Comparison of ENCODE assay signal across 8 cellular contexts in the genomic region with DNA sequence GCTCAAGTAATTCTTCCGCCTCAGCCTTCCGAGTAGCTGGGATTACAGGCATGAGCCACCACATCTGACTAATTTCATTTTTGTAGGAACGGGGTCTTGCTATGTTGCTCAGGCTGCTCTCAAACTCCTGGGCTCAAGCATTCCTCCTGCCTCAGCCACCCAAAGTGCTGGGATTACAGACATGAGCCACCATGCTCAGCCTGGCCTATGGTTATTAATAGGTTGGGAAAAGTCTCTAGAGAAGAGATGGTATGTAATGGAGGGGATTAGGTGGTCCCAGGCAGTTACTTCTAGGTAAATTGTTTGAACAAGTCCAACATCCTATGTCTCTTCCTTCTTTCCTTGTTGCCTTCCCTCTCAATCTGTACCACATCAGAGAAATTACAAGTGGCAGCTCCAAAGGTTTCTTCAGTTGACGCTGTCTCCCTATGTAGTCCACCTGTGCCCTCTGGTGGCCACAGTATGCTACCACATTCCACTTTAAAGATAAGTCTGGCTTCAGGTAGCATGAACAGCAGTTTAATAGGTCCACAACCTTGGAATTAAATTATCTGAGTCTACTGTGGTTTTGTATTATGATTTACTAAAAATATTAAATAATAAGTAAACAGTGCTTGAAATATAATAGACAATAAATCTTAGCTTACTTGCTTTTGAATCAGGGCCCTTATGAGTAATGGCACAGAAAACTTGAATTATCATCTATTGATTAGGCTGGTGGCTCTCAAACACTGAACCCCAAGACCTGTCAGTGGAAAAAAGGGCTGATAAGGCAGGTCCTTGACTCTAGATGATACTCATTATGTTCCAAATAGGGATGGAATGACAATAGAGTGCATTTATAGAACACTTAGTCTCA. TPM values are rescaled to one million over a fixed set of nuclear protein-coding genes. Genes with fewer than 3 reads are reported as not detected.
A peak's percentile ranks its signal among the peaks of the same experiment; 100 is the strongest.
DNase-seq lines count a peak whose midpoint lies in the region; ATAC-seq and TF ChIP-seq lines count a peak whose summit lies in the region.

No MANE protein-coding gene starts in this region.

- TF ChIP-seq CTCF in CD4-positive, alpha-beta T cell (IDR thresholded peaks at IDR 0.05), result peak; percentile 97
- peak; percentile 76 to 99 (median 96) for TF ChIP-seq CTCF in Peyer's patch (IDR thresholded peaks at IDR 0.05)
- peak; percentile 84 to 92 for TF ChIP-seq CTCF in fibroblast of lung (conservative IDR thresholded peaks at IDR 0.05 in 1 of 2, IDR thresholded peaks at IDR 0.05 in 1 of 2; ENCODE audit: low read depth in 1 of 2, low read length in 2 of 2)
- TF ChIP-seq CTCF in neural crest cell (conservative IDR thresholded peaks at IDR 0.05), result peak; percentile 97
- TF ChIP-seq CTCF in testis (IDR thresholded peaks at IDR 0.05), result peak; percentile 88 to 94 (median 91)

- H3K4me1 ChIP-seq in Karpas-422 (ENCODE audit: low read length) (peaks cover 5% of the 10 kb centered on the region; the same call in 1 of the 2 replicates), Peyer's patch (peaks cover 0 to 4% (median 0%) of the 10 kb centered on the region in 4 donors), fibroblast of lung (ENCODE audit: control insufficient read depth, extremely low read depth, insufficient read depth, low read length) (no peaks in the 10 kb centered on the region), testis (no peaks in the 10 kb centered on the region)

- H3K36me3 Mint-ChIP-seq in CD4-positive, alpha-beta T cell (ENCODE audit: low read depth), result peaks cover 10% of the 10 kb centered on the region
- peaks cover 5% of the 10 kb centered on the region for H3K36me3 Mint-ChIP-seq in activated T-cell treated with anti-CD3 and anti-CD28 coated beads, Interleukin-2, amount 50 U/mL, for 4 hours (ENCODE audit: insufficient read depth)
- peaks cover 3% of the 10 kb centered on the region for H3K36me3 Mint-ChIP-seq in neural crest cell (ENCODE audit: low read depth)

- H3K27me3 Mint-ChIP-seq in CD4-positive, alpha-beta T cell, result no peaks in the 10 kb centered on the region
- no peaks in the 10 kb centered on the region for H3K27me3 Mint-ChIP-seq in activated T-cell treated with anti-CD3 and anti-CD28 coated beads, Interleukin-2, amount 50 U/mL, for 4 hours (ENCODE audit: low read depth)
- H3K27me3 Mint-ChIP-seq in neural crest cell (ENCODE audit: low read depth), result no peaks in the 10 kb centered on the region

- intact Hi-C loops in CD4-positive, alpha-beta T cell (cut with DNase I, micrococcal nuclease), result loop anchor here (1.0 to 10.0 kb wide), 5 partner anchors 138 to 1606 kb away; partner anchors contain the start of genes FBXO38 (in 1 of the 2) and TCOF1 (in 1 of the 2)
- intact Hi-C loops in testis (cut with DNase I; ENCODE audit: low total_unique reads), result loop anchor here (10.0 kb wide), 2 partner anchors 156 to 356 kb away; no protein-coding TSS in a partner anchor

- H4K20me1 ChIP-seq in Karpas-422 (ENCODE audit: insufficient read depth, low read depth, low read length), result no peaks in the 10 kb centered on the region
- no peaks in the 10 kb centered on the region for H4K20me1 ChIP-seq in fibroblast of lung (ENCODE audit: control insufficient read depth, extremely low read depth, insufficient read depth, low read length)

- no peaks in the 10 kb centered on the region for H3K27me3 ChIP-seq in CD4-positive, alpha-beta T cell (ENCODE audit: control insufficient read depth, insufficient read depth, low read length)
- H3K27me3 ChIP-seq in Karpas-422 (ENCODE audit: low read length) (no peaks in the 10 kb centered on the region), Peyer's patch (no peaks in the 10 kb centered on the region), fibroblast of lung (ENCODE audit: control insufficient read depth, insufficient read depth, low read length) (no peaks in the 10 kb centered on the region), testis (no peaks in the 10 kb centered on the region)

- no peaks in the 10 kb centered on the region for H3K9me2 ChIP-seq in Karpas-422 (replicated peaks; ENCODE audit: insufficient read depth, low read length)

- no peaks in the 10 kb centered on the region for H3K4me1 Mint-ChIP-seq in CD4-positive, alpha-beta T cell (ENCODE audit: low read depth)
- H3K4me1 Mint-ChIP-seq in activated T-cell treated with anti-CD3 and anti-CD28 coated beads, Interleukin-2, amount 50 U/mL, for 4 hours (ENCODE audit: low read depth), result no peaks in the 10 kb centered on the region
- peaks cover 17% of the 10 kb centered on the region for H3K4me1 Mint-ChIP-seq in neural crest cell

- TF ChIP-seq POLR2A in Peyer's patch (IDR thresholded peaks at IDR 0.05) (no peak), testis (IDR thresholded peaks at IDR 0.05) (no peak)

- H3K9me3 ChIP-seq in CD4-positive, alpha-beta T cell (ENCODE audit: control insufficient read depth, low read length), result no peaks in the 10 kb centered on the region
- H3K9me3 ChIP-seq in Karpas-422 (ENCODE audit: low read length) (no peaks in the 10 kb centered on the region), Peyer's patch (no peaks in the 10 kb centered on the region), fibroblast of lung (ENCODE audit: control insufficient read depth, insufficient read depth, low read depth, low read length) (no peaks in the 10 kb centered on the region), testis (no peaks in the 10 kb centered on the region)

- H3K27ac Mint-ChIP-seq in CD4-positive, alpha-beta T cell, result no peak overlapping the region
- H3K27ac Mint-ChIP-seq in neural crest cell (ENCODE audit: unreplicated experiment), result no peak overlapping the region

- peak; percentile 46 to 65 (median 52) for DNase-seq in CD4-positive, alpha-beta T cell
- DNase-seq in Karpas-422, result peak; percentile 88
- peak; percentile 70 to 92 (median 78) for DNase-seq in Peyer's patch
- peak; percentile 69 for DNase-seq in activated T-cell treated with anti-CD3 and anti-CD28 coated beads, Interleukin-2, amount 50 U/mL, for 4 hours
- peak; percentile 61 to 77 for DNase-seq in fibroblast of lung (ENCODE audit: low read depth in 2 of 2)
- DNase-seq in neural crest cell (ENCODE audit: low read depth, low spot score), result peak; percentile 68
- peak; percentile 86 for DNase-seq in testis

- H3K4me3 Mint-ChIP-seq in CD4-positive, alpha-beta T cell, result no peak overlapping the region
- no peak overlapping the region for H3K4me3 Mint-ChIP-seq in activated T-cell treated with anti-CD3 and anti-CD28 coated beads, Interleukin-2, amount 50 U/mL, for 4 hours
- H3K4me3 Mint-ChIP-seq in neural crest cell, result no peak overlapping the region

- ATAC-seq in CD4-positive, alpha-beta T cell (ENCODE audit: poor library complexity), result peak; percentile 94
- peak; percentile 74 for ATAC-seq in GM19468 (IDR thresholded peaks at IDR 0.05; ENCODE audit: extremely low read depth, unreplicated experiment)
- peak; percentile 75 to 94 for ATAC-seq in activated T-cell treated with anti-CD3 and anti-CD28 coated beads, Interleukin-2, amount 50 U/mL, for 4 hours

- H3K36me3 ChIP-seq in Karpas-422 (ENCODE audit: insufficient read depth, low read length) (no peaks in the 10 kb centered on the region), Peyer's patch (peaks cover 0 to 4% (median 0%) of the 10 kb centered on the region in 3 donors), fibroblast of lung (ENCODE audit: control insufficient read depth, insufficient read depth, low read length) (no peaks in the 10 kb centered on the region), testis (ENCODE audit: low read depth, missing control alignments) (no peaks in the 10 kb centered on the region)

- no peak overlapping the region for H3K27ac ChIP-seq in CD4-positive, alpha-beta T cell (ENCODE audit: low read depth, low read length)
- H3K27ac ChIP-seq in Karpas-422 (ENCODE audit: low read length) (no peak overlapping the region), Peyer's patch (no peak overlapping the region), fibroblast of lung (ENCODE audit: insufficient read depth, low read length) (no peak overlapping the region), testis (no peak overlapping the region)

- H3K9ac ChIP-seq in Karpas-422 (ENCODE audit: low read length), result no peak overlapping the region
- H3K9ac ChIP-seq in fibroblast of lung (ENCODE audit: insufficient read depth, low read length), result no peak overlapping the region

- POLR2A ChIA-PET in CD4-positive, alpha-beta T cell (lab: Charles Lee), result interaction anchor here (1.2 kb wide), 1 partner anchor 156 kb away, joined by 3 read pairs; no protein-coding TSS in a partner anchor

- CTCF ChIA-PET in CD4-positive, alpha-beta T cell (lab: Charles Lee), result interaction anchor here (0.6 to 2.6 kb wide), 21 partner anchors 9 to 459 kb away, joined by 3 to 26 read pairs (median 5); partner anchors contain the start of genes HMGXB3, RPS14, SLC26A2 and TIGD6

- H3K4me3 ChIP-seq in Karpas-422 (ENCODE audit: low read length) (no peak overlapping the region), Peyer's patch (no peak overlapping the region), fibroblast of lung (replicated peaks in 1 of 4; ENCODE audit: control extremely low read depth in 1 of 4, insufficient read depth in 1 of 4, low read depth in 3 of 4, low read length in 4 of 4) (no peak overlapping the region), testis (no peak overlapping the region)

- no peaks in the 10 kb centered on the region for H3K9me3 Mint-ChIP-seq in CD4-positive, alpha-beta T cell
- H3K9me3 Mint-ChIP-seq in activated T-cell treated with anti-CD3 and anti-CD28 coated beads, Interleukin-2, amount 50 U/mL, for 4 hours, result no peaks in the 10 kb centered on the region
- H3K9me3 Mint-ChIP-seq in neural crest cell, result no peaks in the 10 kb centered on the region

- 76 to 78% methylated on average over 4 of the region's 4 CpGs for WGBS in testis, 2 donors

- H3K4me2 ChIP-seq in Karpas-422 (ENCODE audit: low read depth, low read length, poor library complexity, severe bottlenecking) (no peak overlapping the region), fibroblast of lung (ENCODE audit: extremely low read depth, insufficient read depth, low read length) (no peak overlapping the region)

- no peaks in the 10 kb centered on the region for H3K79me2 ChIP-seq in Karpas-422 (ENCODE audit: low read length)
- H3K79me2 ChIP-seq in fibroblast of lung (ENCODE audit: control insufficient read depth, insufficient read depth, low read length), result no peaks in the 10 kb centered on the region

- H2AFZ ChIP-seq in Karpas-422 (ENCODE audit: low read length) (no peak overlapping the region), fibroblast of lung (ENCODE audit: low read length) (no peak overlapping the region)

RNA-seq across cellular contexts. Expression of gene TIGD6, which starts 9.7 kb away (rescaled TPM):
- 1 to 10 TPM; 1.0 to 1.4 TPM for total RNA-seq in CD4-positive, alpha-beta T cell
- total RNA-seq in Karpas-422 (2014; rRNA removed; shearing (Covaris generic); ENCODE audit: low replicate concordance), result 3.9 and 4.3 TPM in 2 replicates
- 1 to 10 TPM; 1.2 to 4.5 (median 2.7) TPM for total RNA-seq in Peyer's patch
- 1 to 10 TPM; 1.9 to 2.4 (median 2.1) TPM for total RNA-seq in activated T-cell treated with anti-CD3 and anti-CD28 coated beads, Interleukin-2, amount 50 U/mL, for 4 hours
- 8.7 and 10.4 TPM in 2 replicates for total RNA-seq in fibroblast of lung
- 5.7 and 6.9 TPM in 2 replicates for polyA plus RNA-seq in fibroblast of lung
- polyA plus RNA-seq in fibroblast of lung (2012), result 6.1 and 6.2 TPM in 2 replicates
- polyA minus RNA-seq in fibroblast of lung (ENCODE audit: low replicate concordance), result 2.7 and 4.8 TPM in 2 replicates
- 5.1 and 5.9 TPM in 2 replicates for total RNA-seq in neural crest cell
- total RNA-seq in testis, result 1 to 10 TPM; 7.8 to 9.7 TPM
- 11.2 TPM for polyA plus RNA-seq in testis (ENCODE audit: insufficient read depth, low read depth, low replicate concordance)

RNA-seq across cellular contexts. Expression of gene HMGXB3, which starts 9.8 kb away (rescaled TPM):
- total RNA-seq in CD4-positive, alpha-beta T cell, result 10 to 100 TPM; 27.4 to 29.3 TPM
- 25.0 and 36.7 TPM in 2 replicates for total RNA-seq in Karpas-422 (2014; rRNA removed; shearing (Covaris generic); ENCODE audit: low replicate concordance)
- total RNA-seq in Peyer's patch (10 to 100 TPM; 24.3 to 45.0 (median 41.4) TPM), fibroblast of lung (25.9 and 29.9 TPM in 2 replicates), neural crest cell (40.4 and 44.4 TPM in 2 replicates), testis (10 to 100 TPM; 63.6 to 72.5 TPM)
- 10 to 100 TPM; 46.2 to 49.2 (median 46.4) TPM for total RNA-seq in activated T-cell treated with anti-CD3 and anti-CD28 coated beads, Interleukin-2, amount 50 U/mL, for 4 hours
- polyA plus RNA-seq in fibroblast of lung (31.5 and 35.3 TPM in 2 replicates), testis (ENCODE audit: insufficient read depth, low read depth, low replicate concordance) (33.5 TPM)
- 20.1 and 20.6 TPM in 2 replicates for polyA plus RNA-seq in fibroblast of lung (2012)
- polyA minus RNA-seq in fibroblast of lung (ENCODE audit: low replicate concordance), result 56.7 and 74.4 TPM in 2 replicates

RNA-seq across cellular contexts. Expression of gene SLC26A2, which starts 30.2 kb away (rescaled TPM):
- 1 to 10 TPM; 2.8 to 4.2 TPM for total RNA-seq in CD4-positive, alpha-beta T cell
- 3.9 and 5.4 TPM in 2 replicates for total RNA-seq in Karpas-422 (2014; rRNA removed; shearing (Covaris generic); ENCODE audit: low replicate concordance)
- total RNA-seq in Peyer's patch, result 10 to 100 TPM in 3 of 4 donors, 1 to 10 TPM in 1; 7.4 to 87.4 (median 52.1) TPM
- 1 to 10 TPM; 7.9 to 8.8 (median 8.0) TPM for total RNA-seq in activated T-cell treated with anti-CD3 and anti-CD28 coated beads, Interleukin-2, amount 50 U/mL, for 4 hours
- total RNA-seq in fibroblast of lung, result 11.6 and 15.7 TPM in 2 replicates
- 7.7 and 10.3 TPM in 2 replicates for polyA plus RNA-seq in fibroblast of lung
- 4.8 and 6.7 TPM in 2 replicates for polyA plus RNA-seq in fibroblast of lung (2012)
- 9.2 and 17.6 TPM in 2 replicates for polyA minus RNA-seq in fibroblast of lung (ENCODE audit: low replicate concordance)
- total RNA-seq in neural crest cell, result 14.2 and 14.3 TPM in 2 replicates
- 10 to 100 TPM; 13.5 to 16.3 TPM for total RNA-seq in testis
- 7.4 TPM for polyA plus RNA-seq in testis (ENCODE audit: insufficient read depth, low read depth, low replicate concordance)

RNA-seq across cellular contexts. Expression of gene PDE6A, which starts 46.2 kb away (rescaled TPM):
- total RNA-seq in CD4-positive, alpha-beta T cell, result not detected
- total RNA-seq in Karpas-422 (2014; rRNA removed; shearing (Covaris generic); ENCODE audit: low replicate concordance), result not detected in 2 replicates
- total RNA-seq in Peyer's patch, result not detected
- total RNA-seq in activated T-cell treated with anti-CD3 and anti-CD28 coated beads, Interleukin-2, amount 50 U/mL, for 4 hours, result not detected
- total RNA-seq in fibroblast of lung, result under 0.01 TPM in 2 replicates
- polyA plus RNA-seq in fibroblast of lung, result 0.02 TPM in 1 of 2 replicates, not detected in the other
- polyA plus RNA-seq in fibroblast of lung (2012), result not detected in 2 replicates
- polyA minus RNA-seq in fibroblast of lung (ENCODE audit: low replicate concordance), result not detected in 2 replicates
- total RNA-seq in neural crest cell, result not detected in 2 replicates
- 1 to 10 TPM; 3.2 to 4.6 TPM for total RNA-seq in testis
- polyA plus RNA-seq in testis (ENCODE audit: insufficient read depth, low read depth, low replicate concordance), result 2.9 TPM
